ENCODE assay signal across 8 cellular contexts in genomic region chr14:21267886-21268611, GRCh38. TPM values are rescaled to one million over a fixed set of nuclear protein-coding genes. Genes with fewer than 3 reads are reported as not detected.
DNase-seq lines count a peak whose midpoint lies in the region; TF ChIP-seq lines count a peak whose summit lies in the region.

No MANE protein-coding gene starts in this region.

- no peak for TF ChIP-seq POLR2A in esophagus muscularis mucosa (IDR thresholded peaks at IDR 0.05; ENCODE audit: low read depth)

- H3K4me3 ChIP-seq in GM06990 (replicated peaks; ENCODE audit: low read depth, low read length) (peak overlapping the region; percentile 99), esophagus muscularis mucosa (peak overlapping the region; percentile 87 to 93 (median 88)), parathyroid adenoma (ENCODE audit: low read depth, low read length) (peak overlapping the region; percentile 100)

- WGBS in esophagus muscularis mucosa = 2% methylated on average over 16 of the region's 16 CpGs

- H3K27me3 ChIP-seq in GM06990 (replicated peaks; ENCODE audit: control insufficient read depth, insufficient read depth, low read length) = no peaks in the 10 kb centered on the region
- no peaks in the 10 kb centered on the region for H3K27me3 ChIP-seq in esophagus muscularis mucosa
- H3K27me3 ChIP-seq in parathyroid adenoma (ENCODE audit: control insufficient read depth, insufficient read depth, low read length) = no peaks in the 10 kb centered on the region

- H3K36me3 ChIP-seq in GM06990 (ENCODE audit: control insufficient read depth, insufficient read depth, low read length) = peaks cover 11% of the 10 kb centered on the region
- H3K36me3 ChIP-seq in esophagus muscularis mucosa = peaks cover 0 to 33% (median 14%) of the 10 kb centered on the region in 4 donors
- H3K36me3 ChIP-seq in parathyroid adenoma (ENCODE audit: control insufficient read depth, insufficient read depth, low read length) = no peaks in the 10 kb centered on the region

- intact Hi-C loops in esophagus muscularis mucosa (cut with DNase I) = loop anchor here (5.0 to 10.0 kb wide), 2 partner anchors 114 to 173 kb away; partner anchors contain the start of genes SUPT16H and ZNF219

- H3K4me2 ChIP-seq in parathyroid adenoma (ENCODE audit: low read length) = peak overlapping the region; percentile 81

- no peak overlapping the region for H2AFZ ChIP-seq in parathyroid adenoma

- TF ChIP-seq EP300 in esophagus muscularis mucosa (IDR thresholded peaks at IDR 0.05) = no peak

- H3K9ac ChIP-seq in parathyroid adenoma = peak overlapping the region; percentile 97

- DNase-seq in GM06990 (ENCODE audit: extremely low read depth, insufficient read length) (no peak), RKO (ENCODE audit: low spot score) (peak; percentile 46), esophagus muscularis mucosa (ENCODE audit: extremely low spot score) (no peak), NCI-H187 treated with DMSO at 0.1 percent for 48 hours (lab: John Stamatoyannopoulos, UW) (no peak), cerebellum (ENCODE audit: low spot score) (no peak), AG08395 (ENCODE audit: low spot score) (no peak), inferior parietal cortex (ENCODE audit: extremely low spot score) (no peak)

- peak overlapping the region; percentile 94 to 99 (median 96) for H3K27ac ChIP-seq in esophagus muscularis mucosa (replicated peaks in 1 of 4)
- peak overlapping the region; percentile 98 for H3K27ac ChIP-seq in parathyroid adenoma

- H3K4me1 ChIP-seq in esophagus muscularis mucosa (peaks cover 47 to 64% (median 61%) of the 10 kb centered on the region in 4 donors), parathyroid adenoma (peaks cover 22% of the 10 kb centered on the region)

- H3K9me3 ChIP-seq in esophagus muscularis mucosa = no peaks in the 10 kb centered on the region
- H3K9me3 ChIP-seq in parathyroid adenoma (ENCODE audit: control insufficient read depth, low read length) = no peaks in the 10 kb centered on the region

- peaks cover 54% of the 10 kb centered on the region for H3K79me2 ChIP-seq in parathyroid adenoma

- TF ChIP-seq CTCF in GM06990 (IDR thresholded peaks at IDR 0.05; ENCODE audit: insufficient read depth, low read length, poor library complexity, severe bottlenecking) = no peak
- TF ChIP-seq CTCF in esophagus muscularis mucosa (IDR thresholded peaks at IDR 0.05) = no peak
- TF ChIP-seq CTCF in parathyroid adenoma (IDR thresholded peaks at IDR 0.05) = no peak

RNA-seq across cellular contexts. Expression of gene HNRNPC, which starts 1.2 kb away (rescaled TPM):
- total RNA-seq in esophagus muscularis mucosa (100 to 1,000 TPM; 260 to 396 (median 292) TPM), cerebellum (539 TPM)

RNA-seq across cellular contexts. Expression of gene RPGRIP1, which starts 11.8 kb away (rescaled TPM):
- total RNA-seq in esophagus muscularis mucosa = not detected
- total RNA-seq in cerebellum = 6.0 TPM
